8 cellular contexts compared by ENCODE assay signal in the genomic region with DNA sequence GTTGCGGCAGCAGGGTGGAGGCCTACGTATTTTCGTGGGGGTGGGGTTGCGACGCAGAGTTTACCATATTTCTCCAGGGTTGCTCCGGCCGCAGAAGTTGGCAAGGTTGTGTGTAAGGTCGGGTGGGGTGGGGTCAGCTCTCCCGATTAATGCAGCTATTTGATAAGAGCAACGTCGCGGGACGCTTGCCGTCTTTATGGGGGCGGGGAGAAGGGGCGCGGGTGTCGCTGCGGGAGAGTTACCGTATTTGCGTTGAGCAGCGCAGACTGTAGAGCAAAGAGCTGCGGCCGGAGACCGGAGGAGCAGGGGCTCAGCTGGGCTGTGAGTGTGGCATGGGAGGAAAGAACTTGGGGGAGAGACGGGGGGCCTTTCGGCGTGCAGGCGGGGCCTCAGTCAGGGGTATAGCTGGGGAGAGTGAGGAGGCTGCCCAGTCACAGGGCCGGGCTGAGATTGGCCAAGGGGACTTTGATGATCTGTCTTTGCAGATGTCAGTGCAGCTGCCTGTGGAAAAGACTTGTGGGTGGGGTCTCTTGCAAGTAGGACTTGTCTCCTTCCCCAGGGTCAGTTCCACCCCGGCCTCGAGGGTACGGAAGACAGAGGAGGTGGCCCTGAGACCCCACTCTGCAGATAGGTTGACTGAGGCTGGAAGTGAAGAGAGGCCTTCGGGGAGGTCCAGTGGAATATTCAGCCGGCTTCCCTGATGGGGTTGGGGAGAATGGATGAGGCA. TPM values are rescaled to one million over a fixed set of nuclear protein-coding genes. Genes with fewer than 3 reads are reported as not detected.
DNase-seq lines count a peak whose midpoint lies in the region; ATAC-seq and TF ChIP-seq lines count a peak whose summit lies in the region.

No MANE protein-coding gene starts in this region.

- H3K36me3 ChIP-seq in neutrophil, result no peaks in the 10 kb centered on the region

- H3K27me3 Mint-ChIP-seq in activated T-helper 17 cell treated with anti-CD3 and anti-CD28 coated beads, Interleukin-2, amount 50 U/mL, for 72 hours, result no peaks in the 10 kb centered on the region

- peaks cover 10 to 14% of the 10 kb centered on the region in 2 experiments for H3K4me1 ChIP-seq in neutrophil (ENCODE audit: control insufficient read depth in 1 of 2, insufficient read depth in 1 of 2, low read depth in 1 of 2, low read length in 1 of 2)

- no peaks in the 10 kb centered on the region for H3K9me3 Mint-ChIP-seq in activated T-helper 17 cell treated with anti-CD3 and anti-CD28 coated beads, Interleukin-2, amount 50 U/mL, for 72 hours

- H3K36me3 Mint-ChIP-seq in activated T-helper 17 cell treated with anti-CD3 and anti-CD28 coated beads, Interleukin-2, amount 50 U/mL, for 72 hours (ENCODE audit: low read depth), result peaks cover 6% of the 10 kb centered on the region

- no peak for TF ChIP-seq CTCF in neutrophil (IDR thresholded peaks at IDR 0.05)

- H3K27ac Mint-ChIP-seq in activated T-helper 17 cell treated with anti-CD3 and anti-CD28 coated beads, Interleukin-2, amount 50 U/mL, for 72 hours, result peak overlapping the region; percentile 80

- H3K4me3 ChIP-seq in neutrophil (ENCODE audit: low read depth in 1 of 2, low read length in 1 of 2), result peak overlapping the region; percentile 70 to 83

- H3K4me3 Mint-ChIP-seq in activated T-helper 17 cell treated with anti-CD3 and anti-CD28 coated beads, Interleukin-2, amount 50 U/mL, for 72 hours, result peak overlapping the region; percentile 97

- H3K4me1 Mint-ChIP-seq in activated T-helper 17 cell treated with anti-CD3 and anti-CD28 coated beads, Interleukin-2, amount 50 U/mL, for 72 hours, result peaks cover 26% of the 10 kb centered on the region

- H3K27me3 ChIP-seq in neutrophil, result peaks cover 16% of the 10 kb centered on the region

- H3K9me3 ChIP-seq in neutrophil, result no peaks in the 10 kb centered on the region

- DNase-seq in CD1c-positive myeloid dendritic cell (ENCODE audit: extremely low spot score) (peak; percentile 14), HuH-7.5 (ENCODE audit: low spot score) (peak; percentile 75), foreskin melanocyte (peak; percentile 42), SKM-1 (lab: John Stamatoyannopoulos, UW; ENCODE audit: unreplicated experiment) (no peak), NCI-H1048 (lab: John Stamatoyannopoulos, UW) (no peak)

- H3K27ac ChIP-seq in neutrophil, result no peak overlapping the region

- ATAC-seq in activated T-helper 17 cell treated with anti-CD3 and anti-CD28 coated beads, Interleukin-2, amount 50 U/mL, for 72 hours (replicated peaks), result peak; percentile 16
- ATAC-seq in HG02588 (IDR thresholded peaks at IDR 0.05; ENCODE audit: unreplicated experiment), result no peak

RNA-seq across cellular contexts. Expression of gene ZNF775, which starts 26.6 kb away (rescaled TPM):
- 1 to 10 TPM; 2.5 to 3.2 TPM for total RNA-seq in activated T-helper 17 cell treated with anti-CD3 and anti-CD28 coated beads, Interleukin-2, amount 50 U/mL, for 72 hours

RNA-seq across cellular contexts. Expression of gene REPIN1, which starts 37.1 kb away (rescaled TPM):
- total RNA-seq in activated T-helper 17 cell treated with anti-CD3 and anti-CD28 coated beads, Interleukin-2, amount 50 U/mL, for 72 hours, result 10 to 100 TPM; 68.1 to 79.6 TPM

RNA-seq across cellular contexts. Expression of gene GIMAP8, which starts 44.7 kb away (rescaled TPM):
- 10 to 100 TPM; 10.3 to 16.4 TPM for total RNA-seq in activated T-helper 17 cell treated with anti-CD3 and anti-CD28 coated beads, Interleukin-2, amount 50 U/mL, for 72 hours

Comparison
In these comparisons a context has a peak if more than half of its experiments do, and no peak if none do; other contexts are left out.
1. DNase-seq: peak in CD1c-positive myeloid dendritic cell (single experiment), HuH-7.5 (single experiment) and foreskin melanocyte (single experiment); none in SKM-1 (single experiment) and NCI-H1048 (single experiment).